In genomic region chr9:82601272-82601835, GRCh38 we compare ENCODE assay signal across 1 cellular context.
TF ChIP-seq lines count a peak whose summit lies in the region.

No MANE protein-coding gene starts in this region.

TF ChIP-seq in GM23338, 12 proteins besides CTCF, POLR2A, EP300 and RAD21 (continued from another document):
- no peak for TF ChIP-seq REST (IDR thresholded peaks at IDR 0.05; ENCODE audit: unreplicated experiment)
- no peak for TF ChIP-seq EZH2phosphoT487 (IDR thresholded peaks at IDR 0.05; ENCODE audit: unreplicated experiment)
- no peak for TF ChIP-seq EZH2 (IDR thresholded peaks at IDR 0.05; ENCODE audit: low read depth, unreplicated experiment)
- no peak for TF ChIP-seq ZNF114 (CRISPR knock-in tag; IDR thresholded peaks at IDR 0.05)
- no peak for TF ChIP-seq POLR2AphosphoS5 (IDR thresholded peaks at IDR 0.05; ENCODE audit: low read depth)
- TF ChIP-seq, protein P1, sequence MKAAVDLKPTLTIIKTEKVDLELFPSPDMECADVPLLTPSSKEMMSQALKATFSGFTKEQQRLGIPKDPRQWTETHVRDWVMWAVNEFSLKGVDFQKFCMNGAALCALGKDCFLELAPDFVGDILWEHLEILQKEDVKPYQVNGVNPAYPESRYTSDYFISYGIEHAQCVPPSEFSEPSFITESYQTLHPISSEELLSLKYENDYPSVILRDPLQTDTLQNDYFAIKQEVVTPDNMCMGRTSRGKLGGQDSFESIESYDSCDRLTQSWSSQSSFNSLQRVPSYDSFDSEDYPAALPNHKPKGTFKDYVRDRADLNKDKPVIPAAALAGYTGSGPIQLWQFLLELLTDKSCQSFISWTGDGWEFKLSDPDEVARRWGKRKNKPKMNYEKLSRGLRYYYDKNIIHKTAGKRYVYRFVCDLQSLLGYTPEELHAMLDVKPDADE (IDR thresholded peaks at IDR 0.05) = no peak
- no peak for TF ChIP-seq CREB1 (CRISPR knock-in tag; IDR thresholded peaks at IDR 0.05; ENCODE audit: low read depth)
- no peak for TF ChIP-seq JUNB (IDR thresholded peaks at IDR 0.05; ENCODE audit: unreplicated experiment)
- no peak for TF ChIP-seq ZNF331 (CRISPR knock-in tag; IDR thresholded peaks at IDR 0.05; ENCODE audit: low read depth)
- no peak for TF ChIP-seq NANOG (IDR thresholded peaks at IDR 0.05; ENCODE audit: borderline replicate concordance)
